In genomic region chr14:99549684-99550083, GRCh38 we compare ENCODE assay signal across 1 cellular context.
TF ChIP-seq lines count a peak whose summit lies in the region.

No MANE protein-coding gene starts in this region.

TF ChIP-seq in HepG2, 621 proteins besides CTCF, POLR2A, EP300 and RAD21 (continued from another document and continues in another):
- TF ChIP-seq FOXP4 (CRISPR knock-in tag; IDR thresholded peaks at IDR 0.05) (peak; percentile 24; the same call in 1 of the 2 replicates), KIAA2018 (CRISPR knock-in tag; IDR thresholded peaks at IDR 0.05; ENCODE audit: borderline replicate concordance) (no peak), ZNF709 (CRISPR knock-in tag; IDR thresholded peaks at IDR 0.05) (no peak), ARNT (IDR thresholded peaks at IDR 0.05) (no peak), FOXP1 (IDR thresholded peaks at IDR 0.05) (no peak), FOXP1 (CRISPR knock-in tag; IDR thresholded peaks at IDR 0.05) (peak; percentile 58; the same call in 1 of the 2 replicates), CREB1 (IDR thresholded peaks at IDR 0.05) (no peak), CREB1 (CRISPR knock-in tag; IDR thresholded peaks at IDR 0.05) (no peak), TARDBP (CRISPR knock-in tag; IDR thresholded peaks at IDR 0.05) (no peak), ZNF512 (CRISPR knock-in tag; IDR thresholded peaks at IDR 0.05) (no peak), ZNF639 (CRISPR knock-in tag; conservative IDR thresholded peaks at IDR 0.05) (no peak), KMT2A (CRISPR knock-in tag; IDR thresholded peaks at IDR 0.05) (0 out of 2 replicates have a peak, but pooled peaks have one; percentile 52), ZNF468 (CRISPR knock-in tag; IDR thresholded peaks at IDR 0.05) (no peak), ZNF563 (CRISPR knock-in tag; IDR thresholded peaks at IDR 0.05) (no peak), ZNF816 (CRISPR knock-in tag; IDR thresholded peaks at IDR 0.05; ENCODE audit: borderline replicate concordance) (no peak), ZNF800 (CRISPR knock-in tag; IDR thresholded peaks at IDR 0.05) (no peak), TOE1 (CRISPR knock-in tag; IDR thresholded peaks at IDR 0.05) (no peak), CENPX (CRISPR knock-in tag; IDR thresholded peaks at IDR 0.05) (no peak), ZSCAN31 (CRISPR knock-in tag; IDR thresholded peaks at IDR 0.05; ENCODE audit: low read depth) (no peak), ZSCAN21 (CRISPR knock-in tag; IDR thresholded peaks at IDR 0.05; ENCODE audit: borderline replicate concordance) (no peak), ZNF12 (CRISPR knock-in tag; IDR thresholded peaks at IDR 0.05) (no peak), BORCS8-MEF2B (CRISPR knock-in tag; IDR thresholded peaks at IDR 0.05) (no peak), ATF3 (CRISPR knock-in tag; IDR thresholded peaks at IDR 0.05) (no peak), MED8 (CRISPR knock-in tag; IDR thresholded peaks at IDR 0.05; ENCODE audit: insufficient replicate concordance) (no peak), SPEN (CRISPR knock-in tag; IDR thresholded peaks at IDR 0.05; ENCODE audit: low read depth) (0 out of 2 replicates have a peak, but pooled peaks have one; percentile 21), ZNF546 (CRISPR knock-in tag; conservative IDR thresholded peaks at IDR 0.05) (no peak), AHR (CRISPR knock-in tag; IDR thresholded peaks at IDR 0.05) (no peak), YEATS4 (CRISPR knock-in tag; IDR thresholded peaks at IDR 0.05; ENCODE audit: borderline replicate concordance) (no peak), YY1 (IDR thresholded peaks at IDR 0.05; ENCODE audit: insufficient read depth, insufficient replicate concordance, low read depth, low read length) (no peak), MLXIP (CRISPR knock-in tag; IDR thresholded peaks at IDR 0.05; ENCODE audit: borderline replicate concordance) (no peak), STAT6 (CRISPR knock-in tag; IDR thresholded peaks at IDR 0.05; ENCODE audit: borderline replicate concordance) (no peak), GRHL1 (CRISPR knock-in tag; conservative IDR thresholded peaks at IDR 0.05) (no peak), ZNF292 (CRISPR knock-in tag; IDR thresholded peaks at IDR 0.05; ENCODE audit: borderline replicate concordance, low read depth) (no peak), ZNF224 (CRISPR knock-in tag; IDR thresholded peaks at IDR 0.05) (no peak), XBP1 (CRISPR knock-in tag; IDR thresholded peaks at IDR 0.05) (no peak), ZBTB42 (CRISPR knock-in tag; IDR thresholded peaks at IDR 0.05) (no peak), MAZ (IDR thresholded peaks at IDR 0.05; ENCODE audit: borderline replicate concordance, low read depth, low read length) (no peak), MAZ (CRISPR knock-in tag; IDR thresholded peaks at IDR 0.05; ENCODE audit: low read depth) (no peak)
